Comparison of ENCODE assay signal across 24 cellular contexts in the genomic region with DNA sequence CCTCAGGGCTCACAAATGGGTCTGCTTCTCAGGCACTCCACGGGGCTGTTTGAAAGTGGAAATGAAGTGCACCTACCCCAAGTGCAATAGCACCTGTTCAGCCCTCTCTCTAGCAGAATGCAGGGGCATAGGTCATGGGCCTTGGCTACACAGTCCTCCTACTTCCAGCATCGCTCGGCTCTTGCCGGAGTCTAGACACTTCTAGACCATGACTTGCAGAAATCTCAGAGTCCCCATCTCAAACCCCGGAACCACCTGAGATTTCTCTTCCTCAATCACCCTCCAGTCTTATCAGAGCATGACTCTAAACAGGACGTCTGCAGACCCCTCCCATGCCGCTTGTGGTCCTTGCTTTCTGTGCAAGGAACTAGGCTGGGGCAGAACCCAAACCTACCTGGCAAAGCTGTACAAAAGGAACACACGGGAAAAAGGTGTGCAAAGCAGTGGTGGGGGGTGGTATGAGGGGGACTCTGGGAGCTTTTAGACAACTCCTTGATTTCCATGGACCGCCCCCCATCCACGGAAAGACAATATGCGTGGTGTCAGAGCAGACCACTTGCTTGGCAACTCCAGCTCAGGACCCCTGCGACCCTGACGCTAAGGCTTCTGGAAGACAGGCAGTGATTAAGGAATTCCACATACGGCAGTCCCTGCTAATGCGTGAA. TPM values are rescaled to one million over a fixed set of nuclear protein-coding genes. Genes with fewer than 3 reads are reported as not detected.
DNase-seq lines count a peak whose midpoint lies in the region; ATAC-seq and TF ChIP-seq lines count a peak whose summit lies in the region.
"Had no signal": no experiment of that assay in that cellular context is flagged by ENCODE, and none has a peak within 500 bp of the region (broad histone marks: within the 10 kb centered on the region; RNA-seq: fewer than 3 reads in every experiment).

No MANE protein-coding gene starts in this region.

- POLR2A ChIA-PET in IMR-90 (lab: Charles Lee; ENCODE audit: unreplicated experiment) (no interaction called here), GM10248 (lab: Yijun Ruan, JAX) (interaction anchor here (1.1 kb wide), 1 partner anchor 16 kb away, joined by 3 read pairs; no protein-coding TSS in a partner anchor)

- H3K79me1 ChIP-seq in IMR-90 (ENCODE audit: low read depth in 1 of 2, low read length in 2 of 2) (no peaks in the 10 kb centered on the region), neuronal stem cell (ENCODE audit: low read depth, low read length) (no peaks in the 10 kb centered on the region)

- H3K4me2 ChIP-seq in IMR-90 (ENCODE audit: low read depth, low read length): no peak overlapping the region
- no peak overlapping the region for H3K4me2 ChIP-seq in neuronal stem cell (ENCODE audit: insufficient read depth, low read length, poor library complexity, severe bottlenecking)
- H3K4me2 ChIP-seq: KMS-11 had no signal

- no peak overlapping the region; the same call in 1 of the 2 replicates for H3K4ac ChIP-seq in IMR-90 (ENCODE audit: low read depth, low read length)
- no peak overlapping the region for H3K4ac ChIP-seq in neuronal stem cell (ENCODE audit: low read length)

- H3K27me3 Mint-ChIP-seq in CD14-positive monocyte (ENCODE audit: low read depth in 3 of 3): peaks cover 1 to 11% (median 3%) of the 10 kb centered on the region in 3 donors
- H3K27me3 Mint-ChIP-seq in dendritic cell treated with granulocyte-macrophage colony-stimulating factor and Interleukin-4, amounts not matched to agents 40 ng/mL and 50 ng/mL, for 4 days: no peaks in the 10 kb centered on the region

- H2BK20ac ChIP-seq in IMR-90 (ENCODE audit: low read depth, low read length): no peak overlapping the region

- H3K4me1 Mint-ChIP-seq in CD14-positive monocyte: peaks cover 47% of the 10 kb centered on the region
- peaks cover 99% of the 10 kb centered on the region for H3K4me1 Mint-ChIP-seq in dendritic cell treated with granulocyte-macrophage colony-stimulating factor and Interleukin-4, amounts not matched to agents 40 ng/mL and 50 ng/mL, for 4 days (ENCODE audit: low read depth)

- no peak overlapping the region for H2AFZ ChIP-seq in IMR-90 (replicated peaks; ENCODE audit: low read length, poor library complexity)
- no peak overlapping the region for H2AFZ ChIP-seq in neuronal stem cell (ENCODE audit: low read length)

- peaks cover 14% of the 10 kb centered on the region for H3K4me1 ChIP-seq in IMR-90 (ENCODE audit: control insufficient read depth, insufficient read depth, low read length)
- peaks cover 0 to 4% of the 10 kb centered on the region in 2 donors for H3K4me1 ChIP-seq in neuronal stem cell (ENCODE audit: control insufficient read depth in 2 of 2, insufficient read depth in 1 of 2, low read depth in 1 of 2, low read length in 2 of 2)

- H4K5ac ChIP-seq in IMR-90 (ENCODE audit: low read depth, low read length): no peak overlapping the region

- no peak overlapping the region for H3K27ac ChIP-seq in IMR-90 (ENCODE audit: insufficient read depth, low read length)
- H3K27ac ChIP-seq in neuronal stem cell (replicated peaks; ENCODE audit: low read length): no peak overlapping the region
- H3K27ac ChIP-seq: HL-60, KMS-11 had no signal

- WGBS in IMR-90 (ENCODE audit: extremely low coverage in 2 of 2, insufficient read length in 1 of 2), 2 experiments: 98% methylated on average over 7 of the region's 15 CpGs; no CpG with 5 or more reads in 1 of the 2 experiments
- no CpG with 5 or more reads among the region's 15 CpGs for WGBS in neuronal stem cell (ENCODE audit: extremely low coverage in 2 of 2, insufficient read length in 2 of 2, insufficient replicate concordance in 1 of 2), 2 donors

- no peak overlapping the region for H4K8ac ChIP-seq in IMR-90 (ENCODE audit: low read depth in 2 of 2, low read length in 2 of 2)
- H4K8ac ChIP-seq in neuronal stem cell (ENCODE audit: low read depth, low read length): no peak overlapping the region

- H3K4me3 Mint-ChIP-seq in CD14-positive monocyte: peak overlapping the region in 1 of 2 donors; percentile 21
- peak overlapping the region; percentile 22 for H3K4me3 Mint-ChIP-seq in dendritic cell treated with granulocyte-macrophage colony-stimulating factor and Interleukin-4, amounts not matched to agents 40 ng/mL and 50 ng/mL, for 4 days
- H3K4me3 Mint-ChIP-seq: activated naive CD4-positive, alpha-beta T cell treated with anti-CD3 and anti-CD28 coated beads for 36 hours; T-cell had no signal

- H3K9me1 ChIP-seq in IMR-90 (ENCODE audit: insufficient read depth, low read length): peaks cover 25% of the 10 kb centered on the region

- H2BK15ac ChIP-seq in IMR-90 (ENCODE audit: low read depth, low read length): no peak overlapping the region
- no peak overlapping the region for H2BK15ac ChIP-seq in neuronal stem cell (ENCODE audit: low read length)

- H3K14ac ChIP-seq in IMR-90 (replicated peaks; ENCODE audit: low read depth, low read length) (no peak overlapping the region), neuronal stem cell (ENCODE audit: low read length) (no peak overlapping the region)

- H3K4me3 ChIP-seq in IMR-90 (ENCODE audit: insufficient read depth, low read depth, low read length) (no peak overlapping the region), neuronal stem cell (ENCODE audit: low read length in 2 of 2) (no peak overlapping the region)

- H2BK5ac ChIP-seq in IMR-90 (ENCODE audit: low read depth, low read length, poor library complexity, severe bottlenecking): no peak overlapping the region
- no peak overlapping the region for H2BK5ac ChIP-seq in neuronal stem cell (ENCODE audit: low read length)

- H3K18ac ChIP-seq in IMR-90 (ENCODE audit: low read depth, low read length) (no peak overlapping the region), neuronal stem cell (ENCODE audit: low read length) (peak overlapping the region; percentile 30)

- H3K36me3 Mint-ChIP-seq in CD14-positive monocyte: peaks cover 8 to 17% of the 10 kb centered on the region in 2 donors
- H3K36me3 Mint-ChIP-seq in dendritic cell treated with granulocyte-macrophage colony-stimulating factor and Interleukin-4, amounts not matched to agents 40 ng/mL and 50 ng/mL, for 4 days (ENCODE audit: low read depth): peaks cover 88% of the 10 kb centered on the region
- H3K36me3 Mint-ChIP-seq: T-cell had no signal

- TF ChIP-seq RAD21 in IMR-90 (IDR thresholded peaks at IDR 0.05; ENCODE audit: low read length): no peak

- H3K23ac ChIP-seq in IMR-90 (ENCODE audit: low read depth, low read length) (no peak overlapping the region), neuronal stem cell (ENCODE audit: low read depth, low read length, poor library complexity) (no peak overlapping the region)

- no peak for TF ChIP-seq POLR2A in IMR-90 (IDR thresholded peaks at IDR 0.05; ENCODE audit: low read depth, low read length)

- no peak overlapping the region for H2AK9ac ChIP-seq in IMR-90 (replicated peaks; ENCODE audit: low read depth, low read length, poor library complexity)

- no peak overlapping the region for H4K91ac ChIP-seq in IMR-90 (ENCODE audit: insufficient read depth, low read depth, low read length)
- H4K91ac ChIP-seq in neuronal stem cell (ENCODE audit: low read depth, low read length, poor library complexity): no peak overlapping the region

- intact Hi-C loops in CD14-positive monocyte (cut with micrococcal nuclease): loop anchor here in 1 of 2 donors (10.0 kb wide), 1 partner anchor 140 kb away; no protein-coding TSS in a partner anchor
- intact Hi-C loops in IMR-90 (cut with micrococcal nuclease): no loop called here
- intact Hi-C loops in dendritic cell treated with granulocyte-macrophage colony-stimulating factor and Interleukin-4, amounts not matched to agents 40 ng/mL and 50 ng/mL, for 4 days (cut with micrococcal nuclease): no loop called here

- H3K9ac ChIP-seq in IMR-90 (ENCODE audit: low read depth, low read length) (no peak overlapping the region), neuronal stem cell (ENCODE audit: low read depth, low read length, poor library complexity) (no peak overlapping the region)
- H3K9ac ChIP-seq: KMS-11 had no signal

- no TSS peak for BruUV-seq in IMR-90 (replicated peaks; lab: Mats Ljungman, UMichigan)

- DNase-seq in CD14-positive monocyte (ENCODE audit: low spot score) (no peak), IMR-90 (no peak), neuronal stem cell (ENCODE audit: low spot score) (no peak), GM10248 (ENCODE audit: extremely low spot score) (no peak), T-helper 9 cell (no peak), NCI-H1048 (lab: John Stamatoyannopoulos, UW) (no peak), OCI-M2 (lab: John Stamatoyannopoulos, UW; ENCODE audit: unreplicated experiment) (no peak)
- DNase-seq: activated CD4-positive, CD25-positive, alpha-beta regulatory T cell; activated naive CD4-positive, alpha-beta T cell treated with anti-CD3 and anti-CD28 coated beads for 36 hours; AML-193; left colon; NCI-H2029 treated with DMSO at 0.1 percent for 48 hours; NCI-H446; stimulated activated CD4-positive, alpha-beta T cell treated with anti-CD3 and anti-CD28 coated beads, Interleukin-2, amount 100 ng/mL, for 24 hours; T-cell had no signal

- H3K9me3 Mint-ChIP-seq in CD14-positive monocyte: no peaks in the 10 kb centered on the region
- no peaks in the 10 kb centered on the region for H3K9me3 Mint-ChIP-seq in dendritic cell treated with granulocyte-macrophage colony-stimulating factor and Interleukin-4, amounts not matched to agents 40 ng/mL and 50 ng/mL, for 4 days
- H3K9me3 Mint-ChIP-seq: activated naive CD4-positive, alpha-beta T cell treated with anti-CD3 and anti-CD28 coated beads for 36 hours; T-cell had no signal

- CTCF ChIA-PET in IMR-90 (lab: Yijun Ruan, JAX) (interaction anchor here (0.9 kb wide), 1 partner anchor 10 kb away, joined by 4 read pairs; no protein-coding TSS in a partner anchor), GM10248 (lab: Yijun Ruan, JAX) (interaction anchor here (1.1 to 4.5 kb wide), 5 partner anchors 10 to 518 kb away, joined by 4 to 28 read pairs (median 4); no protein-coding TSS in a partner anchor)

- in situ Hi-C loops in IMR-90 (cut with MboI; ENCODE audit: low sequenced_read_pairs): no loop called here

- dilution Hi-C loops in IMR-90 (cut with HindIII; ENCODE audit: low sequenced_read_pairs, unreplicated experiment): no loop called here

- peak overlapping the region in 6 of 7 donors; percentile 52 to 76 (median 65) for H3K27ac Mint-ChIP-seq in CD14-positive monocyte
- H3K27ac Mint-ChIP-seq in dendritic cell treated with granulocyte-macrophage colony-stimulating factor and Interleukin-4, amounts not matched to agents 40 ng/mL and 50 ng/mL, for 4 days: peak overlapping the region; percentile 95
- H3K27ac Mint-ChIP-seq: activated naive CD4-positive, alpha-beta T cell treated with anti-CD3 and anti-CD28 coated beads for 36 hours; T-cell had no signal

- H2BK12ac ChIP-seq in neuronal stem cell (ENCODE audit: low read length): no peak overlapping the region

- H4K20me1 ChIP-seq in IMR-90 (ENCODE audit: insufficient read depth, low read length): no peaks in the 10 kb centered on the region

- H3K56ac ChIP-seq in IMR-90 (ENCODE audit: extremely low read depth, insufficient read depth, low read length): no peak overlapping the region

- ATAC-seq in IMR-90 (ENCODE audit: low read depth): no peak
- ATAC-seq: HCT116, left colon, T-cell had no signal

- H3K36me3 ChIP-seq in IMR-90 (ENCODE audit: control insufficient read depth, insufficient read depth, low read length): no peaks in the 10 kb centered on the region
- no peaks in the 10 kb centered on the region for H3K36me3 ChIP-seq in neuronal stem cell (replicated peaks in 1 of 2; ENCODE audit: control insufficient read depth in 2 of 2, insufficient read depth in 2 of 2, low read length in 2 of 2)

- no peaks in the 10 kb centered on the region for H3K9me3 ChIP-seq in IMR-90 (ENCODE audit: control insufficient read depth, insufficient read depth, low read length)
- no peaks in the 10 kb centered on the region for H3K9me3 ChIP-seq in neuronal stem cell (replicated peaks in 1 of 2; ENCODE audit: control insufficient read depth in 2 of 2, insufficient read depth in 1 of 2, low read depth in 1 of 2, low read length in 2 of 2)

- H3K27me3 ChIP-seq in IMR-90 (ENCODE audit: control insufficient read depth, insufficient read depth, low read length) (no peaks in the 10 kb centered on the region), neuronal stem cell (ENCODE audit: control insufficient read depth in 3 of 3, insufficient read depth in 3 of 3, low read depth in 1 of 3, low read length in 3 of 3) (peaks cover 0 to 3% (median 0%) of the 10 kb centered on the region in 3 experiments)

- H2AK5ac ChIP-seq in IMR-90 (ENCODE audit: low read depth, low read length) (no peak overlapping the region), neuronal stem cell (ENCODE audit: low read depth, low read length) (no peak overlapping the region)

- no peak overlapping the region for H2BK120ac ChIP-seq in IMR-90 (ENCODE audit: low read depth, low read length)
- H2BK120ac ChIP-seq in neuronal stem cell (ENCODE audit: low read depth, low read length): no peak overlapping the region

- TF ChIP-seq CTCF in CD14-positive monocyte (IDR thresholded peaks at IDR 0.05) (no peak), IMR-90 (conservative IDR thresholded peaks at IDR 0.05; ENCODE audit: low read depth, low read length) (no peak), GM10248 (IDR thresholded peaks at IDR 0.05; ENCODE audit: control extremely low read depth, extremely low read depth, low read depth, missing control alignments) (no peak)

RNA-seq across cellular contexts. Expression of a gene that starts 13.8 kb away (rescaled TPM):
- 1 to 10 TPM; 6.7 to 6.9 TPM for polyA plus RNA-seq in CD14-positive monocyte
- total RNA-seq in IMR-90 (2012; rRNA removed): not detected in 2 replicates
- polyA plus RNA-seq in IMR-90 (2012; rRNA removed): not detected in 2 replicates
- polyA plus RNA-seq in IMR-90 (2012; cell fraction: cytosol; rRNA removed): not detected in 2 replicates
- 0.21 TPM in 1 of 2 replicates, not detected in the other for polyA plus RNA-seq in IMR-90 (2012; cell fraction: nucleus; rRNA removed; ENCODE audit: low replicate concordance)
- 0.14 TPM for polyA plus RNA-seq in neuronal stem cell (2013, experiment 1 of 2)
- 0.11 TPM for polyA plus RNA-seq in neuronal stem cell (2013, experiment 2 of 2)
- total RNA-seq: fibroblast of villous mesenchyme, G401, osteocyte had no signal

RNA-seq across cellular contexts. Expression of a gene that starts 40.6 kb away (rescaled TPM):
- polyA plus RNA-seq in CD14-positive monocyte: not detected
- total RNA-seq in IMR-90 (2012; rRNA removed): not detected in 2 replicates
- polyA plus RNA-seq in IMR-90 (2012; rRNA removed): not detected in 2 replicates
- polyA plus RNA-seq in IMR-90 (2012; cell fraction: cytosol; rRNA removed): not detected in 2 replicates
- polyA plus RNA-seq in IMR-90 (2012; cell fraction: nucleus; rRNA removed; ENCODE audit: low replicate concordance): not detected in 2 replicates
- polyA plus RNA-seq in neuronal stem cell (2013, experiment 1 of 2): not detected
- not detected for polyA plus RNA-seq in neuronal stem cell (2013, experiment 2 of 2)
- total RNA-seq: activated naive CD4-positive, alpha-beta T cell treated with anti-CD3 and anti-CD28 coated beads for 36 hours; endothelial cell of umbilical vein; fibroblast of villous mesenchyme; G401; left colon; mononuclear cell; osteocyte had no signal
- polyA plus RNA-seq: endothelial cell of umbilical vein had no signal

RNA-seq across cellular contexts. Expression of a gene that starts 59.1 kb away (rescaled TPM):
- not detected for polyA plus RNA-seq in CD14-positive monocyte
- total RNA-seq in IMR-90 (2012; rRNA removed): 2.5 and 2.9 TPM in 2 replicates
- polyA plus RNA-seq in IMR-90 (2012; rRNA removed): 2.1 and 2.4 TPM in 2 replicates
- polyA plus RNA-seq in IMR-90 (2012; cell fraction: cytosol; rRNA removed): 1.2 and 1.3 TPM in 2 replicates
- polyA plus RNA-seq in IMR-90 (2012; cell fraction: nucleus; rRNA removed; ENCODE audit: low replicate concordance): 0.76 and 2.5 TPM in 2 replicates
- 1.6 TPM for polyA plus RNA-seq in neuronal stem cell (2013, experiment 1 of 2)
- 1.6 TPM for polyA plus RNA-seq in neuronal stem cell (2013, experiment 2 of 2)
- total RNA-seq: activated naive CD4-positive, alpha-beta T cell treated with anti-CD3 and anti-CD28 coated beads for 36 hours; G401 had no signal
